ENCODE assay signal across 17 cellular contexts in genomic region chr2:85188852-85189251, GRCh38.
A peak's percentile ranks its signal among the peaks of the same experiment; 100 is the strongest.
DNase-seq lines count a peak whose midpoint lies in the region; ATAC-seq and FAIRE-seq lines count a peak whose summit lies in the region.
"Had no signal": no experiment of that assay in that cellular context is flagged by ENCODE, and none has a peak within 500 bp of the region (broad histone marks: within the 10 kb centered on the region; RNA-seq: fewer than 3 reads in every experiment).

No MANE protein-coding gene starts in this region.

- DNase-seq in NCI-H82 (lab: John Stamatoyannopoulos, UW): peak; percentile 22
- DNase-seq in NCI-H82 treated with DMSO at 0.1 percent for 48 hours (lab: John Stamatoyannopoulos, UW; ENCODE audit: unreplicated experiment): no peak
- DNase-seq in NCI-H69 (lab: John Stamatoyannopoulos, UW): peak; percentile 65
- peak; percentile 76 for DNase-seq in left kidney (ENCODE audit: low read depth, low spot score)
- DNase-seq in urothelium cell line (ENCODE audit: low spot score): peak; percentile 27
- no peak for DNase-seq in stimulated activated CD4-positive, alpha-beta T cell treated with anti-CD3 and anti-CD28 coated beads, Interleukin-4, amount 100 ng/mL, for 1 hour
- no peak for DNase-seq in DMS153 treated with DMSO at 0.1 percent for 48 hours (lab: John Stamatoyannopoulos, UW; ENCODE audit: unreplicated experiment)
- DNase-seq: activated CD4-positive, alpha-beta T cell treated with anti-CD3 and anti-CD28 coated beads for 48 hours; activated gamma-delta T cell; adrenal gland; CD8-positive, alpha-beta T cell; DMS79; KBM-7; left cardiac atrium; RPMI8226 had no signal

- FAIRE-seq in urothelium cell line (lab: Jason Lieb, UNC): no peak
- FAIRE-seq: frontal cortex had no signal

- no peak for ATAC-seq in HG02840 (IDR thresholded peaks at IDR 0.05; ENCODE audit: low FRiP score, unreplicated experiment)
- ATAC-seq: CD8-positive, alpha-beta T cell had no signal

Comparison
In these comparisons a context has a peak if more than half of its experiments do, and no peak if none do; other contexts are left out.
1. DNase-seq: peak in NCI-H82 (single experiment), NCI-H69 (single experiment), left kidney (single experiment) and urothelium cell line (single experiment); none in NCI-H82 treated with DMSO at 0.1 percent for 48 hours (single experiment), stimulated activated CD4-positive, alpha-beta T cell treated with anti-CD3 and anti-CD28 coated beads, Interleukin-4, amount 100 ng/mL, for 1 hour (single experiment) and DMS153 treated with DMSO at 0.1 percent for 48 hours (single experiment).